Comparison of ENCODE assay signal across 8 cellular contexts in the genomic region with DNA sequence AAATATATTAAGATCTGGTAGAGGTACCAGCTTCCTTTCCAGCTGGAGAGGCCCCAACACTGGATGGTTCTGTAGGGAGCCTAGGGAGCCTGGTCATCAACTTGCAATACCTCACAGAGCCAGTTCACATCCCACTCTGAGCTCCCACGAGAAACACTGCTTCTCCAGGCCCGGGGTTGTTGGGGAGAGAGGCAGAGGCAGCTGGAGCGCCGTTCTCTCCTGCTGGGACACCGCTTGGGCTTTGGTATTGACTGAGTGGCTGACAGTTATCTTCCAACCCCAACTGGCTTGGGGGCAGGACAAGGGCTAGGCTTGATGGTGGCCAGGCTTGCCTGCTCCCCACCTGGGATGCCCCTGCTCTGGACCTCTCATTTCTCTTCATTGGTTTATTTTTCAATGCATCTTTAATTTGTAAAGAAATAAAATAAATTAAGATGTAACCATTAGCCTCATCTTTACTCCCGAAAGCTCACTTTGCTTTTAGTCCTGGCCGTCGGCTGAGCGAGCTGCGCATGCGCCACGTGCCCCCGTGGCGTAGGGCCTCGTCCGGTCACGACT. TPM values are rescaled to one million over a fixed set of nuclear protein-coding genes. Genes with fewer than 3 reads are reported as not detected.
DNase-seq lines count a peak whose midpoint lies in the region; ATAC-seq and TF ChIP-seq lines count a peak whose summit lies in the region.

No MANE protein-coding gene starts in this region.

- H3K36me3 Mint-ChIP-seq in stimulated activated naive CD8-positive, alpha-beta T cell treated with anti-CD3 and anti-CD28 coated beads, Interleukin-15, Interleukin-2, amounts not matched to agents 100 ng/mL and 50 ng/mL, for 24 hours (ENCODE audit: low read depth) = peaks cover 75% of the 10 kb centered on the region

- no peaks in the 10 kb centered on the region for H3K9me3 Mint-ChIP-seq in stimulated activated naive CD8-positive, alpha-beta T cell treated with anti-CD3 and anti-CD28 coated beads, Interleukin-15, Interleukin-2, amounts not matched to agents 100 ng/mL and 50 ng/mL, for 24 hours

- peak overlapping the region; percentile 70 for H3K4me3 ChIP-seq in MG63
- H3K4me3 ChIP-seq in epithelial cell of esophagus (ENCODE audit: low read length) = peak overlapping the region; percentile 76

- ATAC-seq in GM21529 (IDR thresholded peaks at IDR 0.05; ENCODE audit: unreplicated experiment) = peak; percentile 7

- DNase-seq in Daoy (ENCODE audit: low read depth) = peak; percentile 84
- DNase-seq in MG63 = no peak
- DNase-seq in activated CD4-positive, alpha-beta T cell treated with anti-CD3 and anti-CD28 coated beads, Interleukin-2, amount 50 U/mL, for 4 hours = peak; percentile 61 to 64
- DNase-seq in epithelial cell of esophagus (ENCODE audit: low read depth) = peak; percentile 62
- DNase-seq in myocyte (ENCODE audit: low read depth) = peak; percentile 89
- no peak for DNase-seq in SHP77 treated with DMSO at 0.1 percent for 48 hours (lab: John Stamatoyannopoulos, UW)

- peaks cover 43% of the 10 kb centered on the region for H3K4me1 Mint-ChIP-seq in stimulated activated naive CD8-positive, alpha-beta T cell treated with anti-CD3 and anti-CD28 coated beads, Interleukin-15, Interleukin-2, amounts not matched to agents 100 ng/mL and 50 ng/mL, for 24 hours (ENCODE audit: low read depth)

- no peak for TF ChIP-seq CTCF in epithelial cell of esophagus (IDR thresholded peaks at IDR 0.05; ENCODE audit: insufficient read depth, low read depth, low read length, missing control alignments)

- peaks cover 72% of the 10 kb centered on the region for H3K36me3 ChIP-seq in MG63

- H3K27ac Mint-ChIP-seq in stimulated activated naive CD8-positive, alpha-beta T cell treated with anti-CD3 and anti-CD28 coated beads, Interleukin-15, Interleukin-2, amounts not matched to agents 100 ng/mL and 50 ng/mL, for 24 hours = peak overlapping the region; percentile 96

- peak overlapping the region; percentile 98 for H3K4me3 Mint-ChIP-seq in stimulated activated naive CD8-positive, alpha-beta T cell treated with anti-CD3 and anti-CD28 coated beads, Interleukin-15, Interleukin-2, amounts not matched to agents 100 ng/mL and 50 ng/mL, for 24 hours

- no peaks in the 10 kb centered on the region for H3K9me3 ChIP-seq in MG63

- no peaks in the 10 kb centered on the region for H3K27me3 ChIP-seq in MG63

- H3K27me3 Mint-ChIP-seq in stimulated activated naive CD8-positive, alpha-beta T cell treated with anti-CD3 and anti-CD28 coated beads, Interleukin-15, Interleukin-2, amounts not matched to agents 100 ng/mL and 50 ng/mL, for 24 hours = no peaks in the 10 kb centered on the region

RNA-seq across cellular contexts. Expression of a gene that starts 10.0 kb away (rescaled TPM):
- 31.0 and 32.3 TPM in 2 replicates for total RNA-seq in Daoy (2014; rRNA removed; shearing (Covaris generic))
- 58.5 and 93.9 TPM in 2 replicates for total RNA-seq in MG63 (2014; rRNA removed; shearing (Covaris generic); ENCODE audit: low replicate concordance)
- 35.6 and 45.3 TPM in 2 replicates for total RNA-seq in myocyte
- 65.3 TPM for polyA plus RNA-seq in myocyte (2012)

RNA-seq across cellular contexts. Expression of a gene that starts 13.6 kb away (rescaled TPM):
- total RNA-seq in Daoy (2014; rRNA removed; shearing (Covaris generic)) = 26.8 and 27.1 TPM in 2 replicates
- 12.3 and 24.1 TPM in 2 replicates for total RNA-seq in MG63 (2014; rRNA removed; shearing (Covaris generic); ENCODE audit: low replicate concordance)
- 79.9 and 103 TPM in 2 replicates for total RNA-seq in myocyte
- 103 TPM for polyA plus RNA-seq in myocyte (2012)

RNA-seq across cellular contexts. Expression of a gene that starts 27.6 kb away (rescaled TPM):
- 30.2 and 40.3 TPM in 2 replicates for total RNA-seq in Daoy (2014; rRNA removed; shearing (Covaris generic))
- 58.8 and 74.6 TPM in 2 replicates for total RNA-seq in MG63 (2014; rRNA removed; shearing (Covaris generic); ENCODE audit: low replicate concordance)
- 87.4 and 88.4 TPM in 2 replicates for total RNA-seq in myocyte
- polyA plus RNA-seq in myocyte (2012) = 77.5 TPM

RNA-seq across cellular contexts. Expression of a gene that starts 39.6 kb away (rescaled TPM):
- total RNA-seq in Daoy (2014; rRNA removed; shearing (Covaris generic)) = 3.5 and 5.7 TPM in 2 replicates
- total RNA-seq in MG63 (2014; rRNA removed; shearing (Covaris generic); ENCODE audit: low replicate concordance) = 1.8 and 4.2 TPM in 2 replicates
- total RNA-seq in myocyte = 11.5 and 15.2 TPM in 2 replicates
- polyA plus RNA-seq in myocyte (2012) = 21.9 TPM

Comparison
In these comparisons a context has a peak if more than half of its experiments do, and no peak if none do; other contexts are left out.
1. DNase-seq: peak in Daoy (single experiment), activated CD4-positive, alpha-beta T cell treated with anti-CD3 and anti-CD28 coated beads, Interleukin-2, amount 50 U/mL, for 4 hours (2 of 2), epithelial cell of esophagus (single experiment) and myocyte (single experiment); none in MG63 (single experiment) and SHP77 treated with DMSO at 0.1 percent for 48 hours (single experiment).